In the genomic region with DNA sequence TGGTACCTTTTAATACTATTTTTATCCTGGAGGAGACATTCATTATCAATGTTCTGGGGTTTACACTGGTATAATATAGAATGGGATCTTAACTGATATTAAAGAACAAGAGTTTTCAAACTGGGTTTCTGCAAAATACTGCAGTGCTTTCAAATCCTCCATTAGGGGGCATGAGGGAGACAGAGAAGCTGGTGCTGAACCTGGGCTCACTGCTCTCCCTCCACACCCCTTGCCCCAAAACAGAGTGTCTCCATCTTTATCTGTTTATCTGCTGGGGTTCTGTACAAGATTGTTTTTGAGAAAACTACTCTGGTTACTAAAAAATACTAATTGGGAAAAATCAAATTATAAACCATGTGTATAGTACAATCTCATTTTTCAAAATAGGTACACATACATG, we compare ENCODE assay signal across 12 cellular contexts. TPM values are rescaled to one million over a fixed set of nuclear protein-coding genes. Genes with fewer than 3 reads are reported as not detected.
DNase-seq lines count a peak whose midpoint lies in the region; ATAC-seq, FAIRE-seq and TF ChIP-seq lines count a peak whose summit lies in the region.
"Had no signal": no experiment of that assay in that cellular context is flagged by ENCODE, and none has a peak within 500 bp of the region (broad histone marks: within the 10 kb centered on the region; RNA-seq: fewer than 3 reads in every experiment).

No MANE protein-coding gene starts in this region.

- no peak overlapping the region for H3K4me3 ChIP-seq in Jurkat, Clone E6-1 (ENCODE audit: low read length)
- no peak overlapping the region for H3K4me3 ChIP-seq in K562
- H3K4me3 ChIP-seq: Peyer's patch had no signal

- TF ChIP-seq POLR2A in K562 (conservative IDR thresholded peaks at IDR 0.05) = no peak

- ATAC-seq in K562 (no peak), HG02970 (IDR thresholded peaks at IDR 0.05; ENCODE audit: low FRiP score, unreplicated experiment) (no peak)
- ATAC-seq: activated CD8-positive, alpha-beta memory T cell treated with anti-CD3 and anti-CD28 coated beads, Interleukin-2, amount 10 ng/mL, durations not matched to agents 7 days and 5 days had no signal

- H3K9ac ChIP-seq in K562 (ENCODE audit: insufficient read depth in 1 of 2, low read depth in 2 of 2, low read length in 2 of 2) = no peak overlapping the region

- no peaks in the 10 kb centered on the region for H4K20me1 ChIP-seq in K562 (replicated peaks; ENCODE audit: control insufficient read depth, insufficient read depth, low read length)

- in situ Hi-C loops in K562 (cut with MboI) = no loop called here

- H3K27ac ChIP-seq in K562 (ENCODE audit: extremely low read depth, low read depth, low read length) = no peak overlapping the region
- H3K27ac ChIP-seq: Peyer's patch had no signal

- no peaks in the 10 kb centered on the region for H3K4me1 ChIP-seq in K562 (replicated peaks in 1 of 2; ENCODE audit: control insufficient read depth in 2 of 2, insufficient read depth in 2 of 2, low read length in 2 of 2)
- H3K4me1 ChIP-seq: Peyer's patch had no signal

- no peak for FAIRE-seq in K562 (lab: Jason Lieb, UNC)

- BruUV-seq in K562 (replicated peaks; lab: Mats Ljungman, UMichigan) = no TSS peak

- no peaks in the 10 kb centered on the region for H3K4me1 Mint-ChIP-seq in nephron
- H3K4me1 Mint-ChIP-seq: activated CD8-positive, alpha-beta memory T cell treated with anti-CD3 and anti-CD28 coated beads, Interleukin-2, amount 10 ng/mL, durations not matched to agents 7 days and 5 days; central memory CD8-positive, alpha-beta T cell had no signal

- no peaks in the 10 kb centered on the region for H3K9me3 Mint-ChIP-seq in nephron
- H3K9me3 Mint-ChIP-seq: IgD-negative memory B cell had no signal

- CTCF ChIA-PET in K562 (lab: Yijun Ruan, JAX; ENCODE audit: low intra/inter-chr PET ratio) = no interaction called here

- no peak for TF ChIP-seq RAD21 in K562 (CRISPR knock-in tag; conservative IDR thresholded peaks at IDR 0.05 in 1 of 2, IDR thresholded peaks at IDR 0.05 in 1 of 2)

- DNase-seq in GM03348 (ENCODE audit: low spot score) (peak; percentile 8), K562 (ENCODE audit: extremely low read depth in 1 of 4, low spot score in 3 of 4) (peak in 3 of 4 experiments; percentile 1 to 5 (median 3)), UCSD-AML1 (lab: John Stamatoyannopoulos, UW; ENCODE audit: unreplicated experiment) (no peak), HuH-7 (ENCODE audit: low spot score) (no peak)
- peak; percentile 4 for DNase-seq in Jurkat, Clone E6-1 (ENCODE audit: low read depth, low spot score)
- DNase-seq: activated CD8-positive, alpha-beta memory T cell treated with anti-CD3 and anti-CD28 coated beads, Interleukin-2, amount 10 ng/mL, durations not matched to agents 7 days and 5 days; occipital lobe; Peyer's patch had no signal

- intact Hi-C loops in K562 (cut with micrococcal nuclease) = no loop called here

- no peaks in the 10 kb centered on the region for H3K36me3 Mint-ChIP-seq in nephron (ENCODE audit: low read depth)
- H3K36me3 Mint-ChIP-seq: activated CD8-positive, alpha-beta memory T cell treated with anti-CD3 and anti-CD28 coated beads, Interleukin-2, amount 10 ng/mL, durations not matched to agents 7 days and 5 days; IgD-negative memory B cell had no signal

- no peak overlapping the region for H2AFZ ChIP-seq in K562 (ENCODE audit: low read depth, low read length)

- H3K9me3 ChIP-seq in K562 (replicated peaks; ENCODE audit: control insufficient read depth, insufficient read depth, low read depth, low read length) = no peaks in the 10 kb centered on the region
- H3K9me3 ChIP-seq: Peyer's patch had no signal

- H3K36me3 ChIP-seq in K562 (ENCODE audit: control insufficient read depth, insufficient read depth, low read length) = no peaks in the 10 kb centered on the region
- H3K36me3 ChIP-seq: Peyer's patch had no signal

- no peaks in the 10 kb centered on the region for H3K9me1 ChIP-seq in K562 (ENCODE audit: control insufficient read depth, insufficient read depth, low read length)

- no peak overlapping the region for H3K4me2 ChIP-seq in K562 (ENCODE audit: insufficient read depth, low read length)

- no peaks in the 10 kb centered on the region for H3K79me2 ChIP-seq in K562 (ENCODE audit: control insufficient read depth, insufficient read depth, low read length)

- H3K27me3 ChIP-seq in K562 (ENCODE audit: control insufficient read depth in 2 of 2, insufficient read depth in 2 of 2, low read length in 2 of 2) = no peaks in the 10 kb centered on the region
- H3K27me3 ChIP-seq: Peyer's patch had no signal

- TF ChIP-seq EP300 in K562 (IDR thresholded peaks at IDR 0.05; ENCODE audit: low read length) = no peak

- H3K4me3 Mint-ChIP-seq in nephron = no peak overlapping the region
- H3K4me3 Mint-ChIP-seq: activated CD8-positive, alpha-beta memory T cell treated with anti-CD3 and anti-CD28 coated beads, Interleukin-2, amount 10 ng/mL, durations not matched to agents 7 days and 5 days; central memory CD8-positive, alpha-beta T cell; IgD-negative memory B cell had no signal

- H3K27ac Mint-ChIP-seq in nephron = no peak overlapping the region
- H3K27ac Mint-ChIP-seq: activated CD8-positive, alpha-beta memory T cell treated with anti-CD3 and anti-CD28 coated beads, Interleukin-2, amount 10 ng/mL, durations not matched to agents 7 days and 5 days; IgD-negative memory B cell had no signal

- TF ChIP-seq CTCF in K562 (IDR thresholded peaks at IDR 0.05 in 2 of 3, conservative IDR thresholded peaks at IDR 0.05 in 1 of 3; ENCODE audit: insufficient read depth in 2 of 3, low read depth in 1 of 3, low read length in 3 of 3) = peak in 2 of 3 experiments; percentile 17 to 33; a peak in 2 of 6 replicates
- peak; percentile 22 to 44 (median 29) for TF ChIP-seq CTCF in nephron (IDR thresholded peaks at IDR 0.05; ENCODE audit: unreplicated experiment in 3 of 3)

- POLR2A ChIA-PET in K562 (lab: Yijun Ruan, JAX) = no interaction called here

- peaks cover 10% of the 10 kb centered on the region for H3K27me3 Mint-ChIP-seq in nephron (ENCODE audit: low read depth)
- H3K27me3 Mint-ChIP-seq: activated CD8-positive, alpha-beta memory T cell treated with anti-CD3 and anti-CD28 coated beads, Interleukin-2, amount 10 ng/mL, durations not matched to agents 7 days and 5 days; central memory CD8-positive, alpha-beta T cell; IgD-negative memory B cell had no signal

TF ChIP-seq in K562, 482 proteins besides CTCF, POLR2A, EP300 and RAD21:
- TF ChIP-seq, protein P1, sequence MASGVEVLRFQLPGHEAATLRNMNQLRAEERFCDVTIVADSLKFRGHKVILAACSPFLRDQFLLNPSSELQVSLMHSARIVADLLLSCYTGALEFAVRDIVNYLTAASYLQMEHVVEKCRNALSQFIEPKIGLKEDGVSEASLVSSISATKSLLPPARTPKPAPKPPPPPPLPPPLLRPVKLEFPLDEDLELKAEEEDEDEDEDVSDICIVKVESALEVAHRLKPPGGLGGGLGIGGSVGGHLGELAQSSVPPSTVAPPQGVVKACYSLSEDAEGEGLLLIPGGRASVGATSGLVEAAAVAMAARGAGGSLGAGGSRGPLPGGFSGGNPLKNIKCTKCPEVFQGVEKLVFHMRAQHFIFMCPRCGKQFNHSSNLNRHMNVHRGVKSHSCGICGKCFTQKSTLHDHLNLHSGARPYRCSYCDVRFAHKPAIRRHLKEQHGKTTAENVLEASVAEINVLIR (CRISPR knock-in tag; IDR thresholded peaks at IDR 0.05) = no peak
- TF ChIP-seq, protein P2, sequence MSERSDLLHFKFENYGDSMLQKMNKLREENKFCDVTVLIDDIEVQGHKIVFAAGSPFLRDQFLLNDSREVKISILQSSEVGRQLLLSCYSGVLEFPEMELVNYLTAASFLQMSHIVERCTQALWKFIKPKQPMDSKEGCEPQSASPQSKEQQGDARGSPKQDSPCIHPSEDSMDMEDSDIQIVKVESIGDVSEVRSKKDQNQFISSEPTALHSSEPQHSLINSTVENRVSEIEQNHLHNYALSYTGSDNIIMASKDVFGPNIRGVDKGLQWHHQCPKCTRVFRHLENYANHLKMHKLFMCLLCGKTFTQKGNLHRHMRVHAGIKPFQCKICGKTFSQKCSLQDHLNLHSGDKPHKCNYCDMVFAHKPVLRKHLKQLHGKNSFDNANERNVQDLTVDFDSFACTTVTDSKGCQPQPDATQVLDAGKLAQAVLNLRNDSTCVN (CRISPR knock-in tag; IDR thresholded peaks at IDR 0.05) = no peak
- TF ChIP-seq ZFPM2 (CRISPR knock-in tag; IDR thresholded peaks at IDR 0.05) = no peak
- TF ChIP-seq FOXA1 (IDR thresholded peaks at IDR 0.05; ENCODE audit: borderline replicate concordance) = no peak
- TF ChIP-seq NR2C1 (IDR thresholded peaks at IDR 0.05) = no peak
- TF ChIP-seq NR2C1 (tag; IDR thresholded peaks at IDR 0.05) = no peak
- TF ChIP-seq CBX1 (IDR thresholded peaks at IDR 0.05; ENCODE audit: low read depth) = no peak
- TF ChIP-seq ZFP36 (IDR thresholded peaks at IDR 0.05; ENCODE audit: low read depth, low read length, partially characterized antibody) = no peak

RNA-seq across cellular contexts. Expression of a gene that starts 41.7 kb away (rescaled TPM):
- polyA plus RNA-seq in Jurkat, Clone E6-1 (2012; ENCODE audit: insufficient read depth, insufficient read length) = not detected
- not detected in 2 replicates for total RNA-seq in K562 (2011; cell fraction: chromatin; rRNA removed; ENCODE audit: low replicate concordance)
- total RNA-seq in K562 (2011; cell fraction: nucleolus; rRNA removed) = not detected in 2 replicates
- not detected in 2 replicates for total RNA-seq in K562 (2011; cell fraction: nucleoplasm; rRNA removed)
- not detected in 2 replicates for total RNA-seq in K562 (2014; rRNA removed)
- total RNA-seq in K562 (2014; rRNA removed; fragmentation: Illumina TruSeq; extraction: Trizol) = not detected in 2 replicates
- total RNA-seq in K562 (2015; rRNA removed; fragmentation: Illumina TruSeq; extraction: Trizol) = not detected in 2 replicates
- total RNA-seq in K562 (2021) = not detected in 2 replicates
- not detected in 2 replicates for polyA plus RNA-seq in K562 (2011; rRNA removed)
- not detected in 2 replicates for polyA plus RNA-seq in K562 (2011; cell fraction: cytosol; rRNA removed)
- polyA plus RNA-seq in K562 (2011; cell fraction: nucleus; rRNA removed) = not detected in 2 replicates
- polyA plus RNA-seq in K562 (2012) = 0.04 TPM in 1 of 2 replicates, not detected in the other
- not detected in 2 replicates for polyA plus RNA-seq in K562 (2014; fragmentation: Illumina TruSeq; extraction: Trizol)
- polyA plus RNA-seq in K562 (2014; fragmentation: Nextera tagmentation; extraction: Ambion mirVana) = not detected
- not detected in 2 replicates for polyA plus RNA-seq in K562 (2014; rRNA removed)
- polyA minus RNA-seq in K562 (2011; rRNA and poly(A)+ RNA removed) = not detected in 2 replicates
- polyA minus RNA-seq in K562 (2011; cell fraction: cytosol; rRNA and poly(A)+ RNA removed) = not detected in 2 replicates
- not detected in 2 replicates for polyA minus RNA-seq in K562 (2011; cell fraction: nucleus; rRNA and poly(A)+ RNA removed)
- total RNA-seq: activated CD8-positive, alpha-beta memory T cell treated with anti-CD3 and anti-CD28 coated beads, Interleukin-2, amount 10 ng/mL, durations not matched to agents 7 days and 5 days had no signal
- polyA plus RNA-seq: IgD-negative memory B cell had no signal

Comparison
In these comparisons a context has a peak if more than half of its experiments do, and no peak if none do; other contexts are left out.
1. DNase-seq: peak in GM03348 (single experiment), Jurkat, Clone E6-1 (single experiment) and K562 (3 of 4); none in UCSD-AML1 (single experiment) and HuH-7 (single experiment).